7 cellular contexts compared by ENCODE assay signal in the genomic region with DNA sequence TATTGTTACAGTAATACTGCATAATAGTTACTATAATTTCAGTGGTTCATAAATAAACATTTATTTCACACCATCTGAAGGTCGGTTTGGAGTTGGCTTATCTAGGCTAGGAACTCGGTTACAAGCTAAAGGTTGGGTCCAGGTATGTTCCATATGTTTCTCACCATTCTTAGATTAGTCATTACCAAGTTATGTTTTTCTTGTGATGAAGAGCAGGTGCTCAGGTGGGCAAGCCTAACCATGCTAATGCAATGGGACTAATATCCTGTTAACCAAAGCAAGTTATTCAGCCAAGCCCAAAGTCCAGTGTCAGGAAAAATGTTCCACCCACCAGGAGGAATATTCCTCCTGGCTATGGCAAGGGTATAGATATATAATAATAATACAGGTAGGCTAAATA.
"Had no signal": no experiment of that assay in that cellular context is flagged by ENCODE, and none has a peak within 500 bp of the region (broad histone marks: within the 10 kb centered on the region; RNA-seq: fewer than 3 reads in every experiment).

No MANE protein-coding gene starts in this region.

- H3K4me3 ChIP-seq: GM23338 had no signal

- ATAC-seq: GM23338 had no signal

- FAIRE-seq: H1, H54, HTR-8/SVneo had no signal

- H3K4me2 ChIP-seq: GM23338 had no signal

- DNase-seq: H9, HCEC 1CT, IMR-90 had no signal

- H3K27ac Mint-ChIP-seq: GM23338, H9 had no signal

- H3K4me3 Mint-ChIP-seq: GM23338, H9 had no signal
